Comparison of ENCODE assay signal across 1 cellular context in the genomic region with DNA sequence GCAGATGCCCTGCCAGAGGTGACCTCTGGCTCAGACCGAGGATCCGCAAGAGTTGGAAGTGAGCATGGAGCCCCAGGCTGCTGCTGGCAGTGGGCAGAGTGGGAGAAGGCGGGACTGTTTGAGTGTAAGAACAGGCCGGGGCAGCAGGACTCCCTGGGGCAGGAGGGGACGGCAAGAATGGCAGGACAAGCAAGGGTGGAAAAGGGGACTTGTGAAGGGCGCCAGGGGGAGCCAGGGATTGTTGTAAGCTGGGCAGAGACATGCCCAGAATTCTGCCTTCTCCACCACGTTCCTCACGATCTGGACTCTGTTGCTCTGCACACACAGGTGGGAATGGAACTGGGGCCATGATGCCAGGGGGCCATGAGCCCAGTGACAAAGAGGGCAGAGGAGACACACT.
TF ChIP-seq lines count a peak whose summit lies in the region.

No MANE protein-coding gene starts in this region.

TF ChIP-seq in GM23338, 12 proteins besides CTCF, POLR2A, EP300 and RAD21 (continued from another document):
- TF ChIP-seq, protein P1, sequence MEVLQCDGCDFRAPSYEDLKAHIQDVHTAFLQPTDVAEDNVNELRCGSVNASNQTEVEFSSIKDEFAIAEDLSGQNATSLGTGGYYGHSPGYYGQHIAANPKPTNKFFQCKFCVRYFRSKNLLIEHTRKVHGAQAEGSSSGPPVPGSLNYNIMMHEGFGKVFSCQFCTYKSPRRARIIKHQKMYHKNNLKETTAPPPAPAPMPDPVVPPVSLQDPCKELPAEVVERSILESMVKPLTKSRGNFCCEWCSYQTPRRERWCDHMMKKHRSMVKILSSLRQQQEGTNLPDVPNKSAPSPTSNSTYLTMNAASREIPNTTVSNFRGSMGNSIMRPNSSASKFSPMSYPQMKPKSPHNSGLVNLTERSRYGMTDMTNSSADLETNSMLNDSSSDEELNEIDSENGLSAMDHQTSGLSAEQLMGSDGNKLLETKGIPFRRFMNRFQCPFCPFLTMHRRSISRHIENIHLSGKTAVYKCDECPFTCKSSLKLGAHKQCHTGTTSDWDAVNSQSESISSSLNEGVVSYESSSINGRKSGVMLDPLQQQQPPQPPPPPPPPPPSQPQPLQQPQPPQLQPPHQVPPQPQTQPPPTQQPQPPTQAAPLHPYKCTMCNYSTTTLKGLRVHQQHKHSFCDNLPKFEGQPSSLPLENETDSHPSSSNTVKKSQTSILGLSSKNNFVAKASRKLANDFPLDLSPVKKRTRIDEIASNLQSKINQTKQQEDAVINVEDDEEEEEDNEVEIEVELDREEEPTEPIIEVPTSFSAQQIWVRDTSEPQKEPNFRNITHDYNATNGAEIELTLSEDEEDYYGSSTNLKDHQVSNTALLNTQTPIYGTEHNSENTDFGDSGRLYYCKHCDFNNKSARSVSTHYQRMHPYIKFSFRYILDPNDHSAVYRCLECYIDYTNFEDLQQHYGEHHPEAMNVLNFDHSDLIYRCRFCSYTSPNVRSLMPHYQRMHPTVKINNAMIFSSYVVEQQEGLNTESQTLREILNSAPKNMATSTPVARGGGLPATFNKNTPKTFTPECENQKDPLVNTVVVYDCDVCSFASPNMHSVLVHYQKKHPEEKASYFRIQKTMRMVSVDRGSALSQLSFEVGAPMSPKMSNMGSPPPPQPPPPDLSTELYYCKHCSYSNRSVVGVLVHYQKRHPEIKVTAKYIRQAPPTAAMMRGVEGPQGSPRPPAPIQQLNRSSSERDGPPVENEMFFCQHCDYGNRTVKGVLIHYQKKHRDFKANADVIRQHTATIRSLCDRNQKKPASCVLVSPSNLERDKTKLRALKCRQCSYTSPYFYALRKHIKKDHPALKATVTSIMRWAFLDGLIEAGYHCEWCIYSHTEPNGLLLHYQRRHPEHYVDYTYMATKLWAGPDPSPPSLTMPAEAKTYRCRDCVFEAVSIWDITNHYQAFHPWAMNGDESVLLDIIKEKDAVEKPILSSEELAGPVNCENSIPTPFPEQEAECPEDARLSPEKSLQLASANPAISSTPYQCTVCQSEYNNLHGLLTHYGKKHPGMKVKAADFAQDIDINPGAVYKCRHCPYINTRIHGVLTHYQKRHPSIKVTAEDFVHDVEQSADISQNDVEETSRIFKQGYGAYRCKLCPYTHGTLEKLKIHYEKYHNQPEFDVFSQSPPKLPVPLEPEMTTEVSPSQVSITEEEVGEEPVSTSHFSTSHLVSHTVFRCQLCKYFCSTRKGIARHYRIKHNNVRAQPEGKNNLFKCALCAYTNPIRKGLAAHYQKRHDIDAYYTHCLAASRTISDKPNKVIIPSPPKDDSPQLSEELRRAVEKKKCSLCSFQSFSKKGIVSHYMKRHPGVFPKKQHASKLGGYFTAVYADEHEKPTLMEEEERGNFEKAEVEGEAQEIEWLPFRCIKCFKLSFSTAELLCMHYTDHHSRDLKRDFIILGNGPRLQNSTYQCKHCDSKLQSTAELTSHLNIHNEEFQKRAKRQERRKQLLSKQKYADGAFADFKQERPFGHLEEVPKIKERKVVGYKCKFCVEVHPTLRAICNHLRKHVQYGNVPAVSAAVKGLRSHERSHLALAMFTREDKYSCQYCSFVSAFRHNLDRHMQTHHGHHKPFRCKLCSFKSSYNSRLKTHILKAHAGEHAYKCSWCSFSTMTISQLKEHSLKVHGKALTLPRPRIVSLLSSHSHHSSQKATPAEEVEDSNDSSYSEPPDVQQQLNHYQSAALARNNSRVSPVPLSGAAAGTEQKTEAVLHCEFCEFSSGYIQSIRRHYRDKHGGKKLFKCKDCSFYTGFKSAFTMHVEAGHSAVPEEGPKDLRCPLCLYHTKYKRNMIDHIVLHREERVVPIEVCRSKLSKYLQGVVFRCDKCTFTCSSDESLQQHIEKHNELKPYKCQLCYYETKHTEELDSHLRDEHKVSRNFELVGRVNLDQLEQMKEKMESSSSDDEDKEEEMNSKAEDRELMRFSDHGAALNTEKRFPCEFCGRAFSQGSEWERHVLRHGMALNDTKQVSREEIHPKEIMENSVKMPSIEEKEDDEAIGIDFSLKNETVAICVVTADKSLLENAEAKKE (CRISPR knock-in tag; IDR thresholded peaks at IDR 0.05), result no peak
- TF ChIP-seq STAT1 (IDR thresholded peaks at IDR 0.05; ENCODE audit: unreplicated experiment) (no peak), ZNF114 (CRISPR knock-in tag; IDR thresholded peaks at IDR 0.05) (no peak), JUNB (IDR thresholded peaks at IDR 0.05; ENCODE audit: unreplicated experiment) (no peak), NANOG (IDR thresholded peaks at IDR 0.05; ENCODE audit: borderline replicate concordance) (no peak), EZH2phosphoT487 (IDR thresholded peaks at IDR 0.05; ENCODE audit: unreplicated experiment) (no peak), EZH2 (IDR thresholded peaks at IDR 0.05; ENCODE audit: low read depth, unreplicated experiment) (no peak), ZNF331 (CRISPR knock-in tag; IDR thresholded peaks at IDR 0.05; ENCODE audit: low read depth) (no peak), CREB1 (CRISPR knock-in tag; IDR thresholded peaks at IDR 0.05; ENCODE audit: low read depth) (no peak)
- TF ChIP-seq, protein P2, sequence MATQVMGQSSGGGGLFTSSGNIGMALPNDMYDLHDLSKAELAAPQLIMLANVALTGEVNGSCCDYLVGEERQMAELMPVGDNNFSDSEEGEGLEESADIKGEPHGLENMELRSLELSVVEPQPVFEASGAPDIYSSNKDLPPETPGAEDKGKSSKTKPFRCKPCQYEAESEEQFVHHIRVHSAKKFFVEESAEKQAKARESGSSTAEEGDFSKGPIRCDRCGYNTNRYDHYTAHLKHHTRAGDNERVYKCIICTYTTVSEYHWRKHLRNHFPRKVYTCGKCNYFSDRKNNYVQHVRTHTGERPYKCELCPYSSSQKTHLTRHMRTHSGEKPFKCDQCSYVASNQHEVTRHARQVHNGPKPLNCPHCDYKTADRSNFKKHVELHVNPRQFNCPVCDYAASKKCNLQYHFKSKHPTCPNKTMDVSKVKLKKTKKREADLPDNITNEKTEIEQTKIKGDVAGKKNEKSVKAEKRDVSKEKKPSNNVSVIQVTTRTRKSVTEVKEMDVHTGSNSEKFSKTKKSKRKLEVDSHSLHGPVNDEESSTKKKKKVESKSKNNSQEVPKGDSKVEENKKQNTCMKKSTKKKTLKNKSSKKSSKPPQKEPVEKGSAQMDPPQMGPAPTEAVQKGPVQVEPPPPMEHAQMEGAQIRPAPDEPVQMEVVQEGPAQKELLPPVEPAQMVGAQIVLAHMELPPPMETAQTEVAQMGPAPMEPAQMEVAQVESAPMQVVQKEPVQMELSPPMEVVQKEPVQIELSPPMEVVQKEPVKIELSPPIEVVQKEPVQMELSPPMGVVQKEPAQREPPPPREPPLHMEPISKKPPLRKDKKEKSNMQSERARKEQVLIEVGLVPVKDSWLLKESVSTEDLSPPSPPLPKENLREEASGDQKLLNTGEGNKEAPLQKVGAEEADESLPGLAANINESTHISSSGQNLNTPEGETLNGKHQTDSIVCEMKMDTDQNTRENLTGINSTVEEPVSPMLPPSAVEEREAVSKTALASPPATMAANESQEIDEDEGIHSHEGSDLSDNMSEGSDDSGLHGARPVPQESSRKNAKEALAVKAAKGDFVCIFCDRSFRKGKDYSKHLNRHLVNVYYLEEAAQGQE (IDR thresholded peaks at IDR 0.05; ENCODE audit: unreplicated experiment), result no peak
